In genomic region chr1:163083690-163084089, GRCh38 we compare ENCODE assay signal across 20 cellular contexts. TPM values are rescaled to one million over a fixed set of nuclear protein-coding genes. Genes with fewer than 3 reads are reported as not detected.
DNase-seq lines count a peak whose midpoint lies in the region; ATAC-seq, FAIRE-seq and TF ChIP-seq lines count a peak whose summit lies in the region.
"Had no signal": no experiment of that assay in that cellular context is flagged by ENCODE, and none has a peak within 500 bp of the region (broad histone marks: within the 10 kb centered on the region; RNA-seq: fewer than 3 reads in every experiment).

No MANE protein-coding gene starts in this region.

- H3K27me3 Mint-ChIP-seq in astrocyte (ENCODE audit: low read depth, unreplicated experiment): no peaks in the 10 kb centered on the region
- no peaks in the 10 kb centered on the region for H3K27me3 Mint-ChIP-seq in stimulated activated memory B cell treated with anti-CD40 and anti-IgM and Interleukin-4, amounts not matched to agents 10 μg/mL and 1 μg/mL and 100 μg/mL, for 72 hours
- H3K27me3 Mint-ChIP-seq: activated naive CD4-positive, alpha-beta T cell treated with anti-CD3 and anti-CD28 coated beads, Interleukin-2, amount 50 U/mL, for 24 hours had no signal

- no peak for TF ChIP-seq POLR2A in IMR-90 (IDR thresholded peaks at IDR 0.05; ENCODE audit: low read depth, low read length)

- H2AK9ac ChIP-seq in IMR-90 (replicated peaks; ENCODE audit: low read depth, low read length, poor library complexity): no peak overlapping the region

- H4K8ac ChIP-seq in IMR-90 (ENCODE audit: low read depth in 2 of 2, low read length in 2 of 2): no peak overlapping the region

- H3K23ac ChIP-seq in IMR-90 (ENCODE audit: low read depth, low read length): no peak overlapping the region

- no peaks in the 10 kb centered on the region for H3K9me1 ChIP-seq in IMR-90 (ENCODE audit: insufficient read depth, low read length)

- no peak overlapping the region for H3K18ac ChIP-seq in IMR-90 (ENCODE audit: low read depth, low read length)

- FAIRE-seq in astrocyte (lab: Jason Lieb, UNC): peak; percentile 66
- FAIRE-seq: frontal cortex, GM12891 had no signal

- no peak overlapping the region; the same call in 1 of the 2 replicates for H4K5ac ChIP-seq in IMR-90 (ENCODE audit: low read depth, low read length)

- H2BK5ac ChIP-seq in IMR-90 (ENCODE audit: low read depth, low read length, poor library complexity, severe bottlenecking): no peak overlapping the region

- 0 out of 2 replicates have a peak overlapping the region, but pooled peaks have one; percentile 16 for H3K14ac ChIP-seq in IMR-90 (replicated peaks; ENCODE audit: low read depth, low read length)

- dilution Hi-C loops in IMR-90 (cut with HindIII; ENCODE audit: low sequenced_read_pairs, unreplicated experiment): no loop called here

- H2BK120ac ChIP-seq in IMR-90 (ENCODE audit: low read depth, low read length): no peak overlapping the region; the same call in 1 of the 2 replicates

- no peaks in the 10 kb centered on the region for H3K9me3 ChIP-seq in IMR-90 (ENCODE audit: control insufficient read depth, insufficient read depth, low read length)
- H3K9me3 ChIP-seq in astrocyte (ENCODE audit: insufficient read depth, low read depth, low read length): no peaks in the 10 kb centered on the region
- H3K9me3 ChIP-seq: SJSA1 had no signal

- DNase-seq in ACHN (peak; percentile 29), IMR-90 (peak; percentile 70), astrocyte (ENCODE audit: low read depth) (peak; percentile 64), iris pigment epithelial cell (ENCODE audit: low read depth) (peak; percentile 78), cerebellar nuclear complex (lab: John Stamatoyannopoulos, UW) (no peak)
- no peak for DNase-seq in activated naive CD4-positive, alpha-beta T cell treated with anti-CD3 and anti-CD28 coated beads, Interleukin-2, amount 50 U/mL, for 16 hours
- DNase-seq: activated CD4-positive, alpha-beta T cell treated with anti-CD3 and anti-CD28 coated beads, Interleukin-2, amount 50 U/mL, for 1 hour; CD4-positive, alpha-beta memory T cell; effector memory CD4-positive, alpha-beta T cell; GDM1; H7; NCI-H187 had no signal

- H3K9me3 Mint-ChIP-seq in astrocyte (ENCODE audit: unreplicated experiment): no peaks in the 10 kb centered on the region
- peaks cover 3% of the 10 kb centered on the region for H3K9me3 Mint-ChIP-seq in stimulated activated memory B cell treated with anti-CD40 and anti-IgM and Interleukin-4, amounts not matched to agents 10 μg/mL and 1 μg/mL and 100 μg/mL, for 72 hours
- H3K9me3 Mint-ChIP-seq: activated naive CD4-positive, alpha-beta T cell treated with anti-CD3 and anti-CD28 coated beads, Interleukin-2, amount 50 U/mL, for 24 hours; neural progenitor cell had no signal

- in situ Hi-C loops in ACHN (cut with HindIII; ENCODE audit: low pct_ligation_motif_present, low pct_unique_long_range_greater_than_20kb, low sequenced_read_pairs): no loop called here
- in situ Hi-C loops in IMR-90 (cut with MboI; ENCODE audit: low sequenced_read_pairs): no loop called here

- no peaks in the 10 kb centered on the region for H3K36me3 Mint-ChIP-seq in astrocyte (ENCODE audit: low read depth, unreplicated experiment)
- no peaks in the 10 kb centered on the region for H3K36me3 Mint-ChIP-seq in stimulated activated memory B cell treated with anti-CD40 and anti-IgM and Interleukin-4, amounts not matched to agents 10 μg/mL and 1 μg/mL and 100 μg/mL, for 72 hours
- H3K36me3 Mint-ChIP-seq: activated naive CD4-positive, alpha-beta T cell treated with anti-CD3 and anti-CD28 coated beads, Interleukin-2, amount 50 U/mL, for 24 hours; CD4-positive, alpha-beta memory T cell; neural progenitor cell had no signal

- WGBS in IMR-90 (ENCODE audit: extremely low coverage in 2 of 2, insufficient read length in 1 of 2), 2 experiments: no CpG with 5 or more reads among the region's 1 CpG

- H3K27ac ChIP-seq in IMR-90 (ENCODE audit: insufficient read depth, low read length) (no peak overlapping the region), astrocyte (ENCODE audit: low read depth, low read length) (peak overlapping the region; percentile 52)
- H3K27ac ChIP-seq: neural progenitor cell, SJSA1 had no signal

- no peak overlapping the region for H3K9ac ChIP-seq in IMR-90 (ENCODE audit: low read depth, low read length)
- peak overlapping the region; percentile 1 for H3K9ac ChIP-seq in astrocyte (ENCODE audit: low read length)
- H3K9ac ChIP-seq: neural progenitor cell had no signal

- no peak overlapping the region; the same call in 1 of the 2 replicates for H2BK20ac ChIP-seq in IMR-90 (ENCODE audit: low read depth, low read length)

- H3K36me3 ChIP-seq in IMR-90 (ENCODE audit: control insufficient read depth, insufficient read depth, low read length): no peaks in the 10 kb centered on the region
- no peaks in the 10 kb centered on the region for H3K36me3 ChIP-seq in astrocyte (ENCODE audit: insufficient read depth, low read length)
- H3K36me3 ChIP-seq: neural progenitor cell, SJSA1 had no signal

- H2AFZ ChIP-seq in IMR-90 (replicated peaks; ENCODE audit: low read length, poor library complexity) (no peak overlapping the region), astrocyte (ENCODE audit: low read depth, low read length) (no peak overlapping the region)
- H2AFZ ChIP-seq: neural progenitor cell had no signal

- ATAC-seq in IMR-90 (ENCODE audit: low read depth): no peak
- no peak for ATAC-seq in HG03025 (IDR thresholded peaks at IDR 0.05; ENCODE audit: low FRiP score, unreplicated experiment)
- ATAC-seq in stimulated activated memory B cell treated with anti-CD40 and anti-IgM and Interleukin-4, amounts not matched to agents 10 μg/mL and 1 μg/mL and 100 μg/mL, for 72 hours: no peak

- POLR2A ChIA-PET in IMR-90 (lab: Charles Lee; ENCODE audit: unreplicated experiment): no interaction called here

- H4K91ac ChIP-seq in IMR-90 (ENCODE audit: insufficient read depth, low read depth, low read length): no peak overlapping the region

- TF ChIP-seq CTCF in IMR-90 (conservative IDR thresholded peaks at IDR 0.05; ENCODE audit: low read depth, low read length) (no peak), astrocyte (IDR thresholded peaks at IDR 0.05; ENCODE audit: insufficient read depth, low read depth, low read length) (no peak)

- no peak overlapping the region for H3K56ac ChIP-seq in IMR-90 (ENCODE audit: extremely low read depth, insufficient read depth, low read length)

- TF ChIP-seq RAD21 in IMR-90 (IDR thresholded peaks at IDR 0.05; ENCODE audit: low read length): no peak

- intact Hi-C loops in IMR-90 (cut with micrococcal nuclease): no loop called here

- no peak overlapping the region for H3K4me3 Mint-ChIP-seq in astrocyte (ENCODE audit: unreplicated experiment)
- no peak overlapping the region for H3K4me3 Mint-ChIP-seq in stimulated activated memory B cell treated with anti-CD40 and anti-IgM and Interleukin-4, amounts not matched to agents 10 μg/mL and 1 μg/mL and 100 μg/mL, for 72 hours
- H3K4me3 Mint-ChIP-seq: activated naive CD4-positive, alpha-beta T cell treated with anti-CD3 and anti-CD28 coated beads, Interleukin-2, amount 50 U/mL, for 24 hours; CD4-positive, alpha-beta memory T cell; neural progenitor cell had no signal

- no peak overlapping the region for H2BK15ac ChIP-seq in IMR-90 (ENCODE audit: low read depth, low read length)

- peaks cover 3% of the 10 kb centered on the region; the same call in 1 of the 2 replicates for H3K4me1 ChIP-seq in IMR-90 (ENCODE audit: control insufficient read depth, insufficient read depth, low read length)
- H3K4me1 ChIP-seq in astrocyte (ENCODE audit: insufficient read depth, low read length): peaks cover 27% of the 10 kb centered on the region
- H3K4me1 ChIP-seq: neural progenitor cell had no signal

- H3K27me3 ChIP-seq in IMR-90 (ENCODE audit: control insufficient read depth, insufficient read depth, low read length): no peaks in the 10 kb centered on the region
- no peaks in the 10 kb centered on the region for H3K27me3 ChIP-seq in astrocyte (ENCODE audit: insufficient read depth, low read length)
- H3K27me3 ChIP-seq: neural progenitor cell, SJSA1 had no signal

- H3K79me2 ChIP-seq in astrocyte (ENCODE audit: insufficient read depth, low read length): no peaks in the 10 kb centered on the region

- no peak overlapping the region for H2AK5ac ChIP-seq in IMR-90 (ENCODE audit: low read depth, low read length)

- no peaks in the 10 kb centered on the region for H4K20me1 ChIP-seq in IMR-90 (ENCODE audit: insufficient read depth, low read length)
- no peaks in the 10 kb centered on the region for H4K20me1 ChIP-seq in astrocyte (ENCODE audit: insufficient read depth, low read length)

- H3K4me1 Mint-ChIP-seq in astrocyte (ENCODE audit: low read depth, unreplicated experiment): peaks cover 10% of the 10 kb centered on the region
- no peaks in the 10 kb centered on the region for H3K4me1 Mint-ChIP-seq in stimulated activated memory B cell treated with anti-CD40 and anti-IgM and Interleukin-4, amounts not matched to agents 10 μg/mL and 1 μg/mL and 100 μg/mL, for 72 hours
- H3K4me1 Mint-ChIP-seq: activated naive CD4-positive, alpha-beta T cell treated with anti-CD3 and anti-CD28 coated beads, Interleukin-2, amount 50 U/mL, for 24 hours; CD4-positive, alpha-beta memory T cell; neural progenitor cell had no signal

- BruUV-seq in IMR-90 (replicated peaks; lab: Mats Ljungman, UMichigan): no TSS peak

- no peak overlapping the region for H3K27ac Mint-ChIP-seq in astrocyte (ENCODE audit: unreplicated experiment)
- H3K27ac Mint-ChIP-seq in stimulated activated memory B cell treated with anti-CD40 and anti-IgM and Interleukin-4, amounts not matched to agents 10 μg/mL and 1 μg/mL and 100 μg/mL, for 72 hours: no peak overlapping the region
- H3K27ac Mint-ChIP-seq: activated naive CD4-positive, alpha-beta T cell treated with anti-CD3 and anti-CD28 coated beads, Interleukin-2, amount 50 U/mL, for 24 hours; CD4-positive, alpha-beta memory T cell; neural progenitor cell had no signal

- H3K4me3 ChIP-seq in IMR-90 (ENCODE audit: insufficient read depth, low read depth, low read length) (no peak overlapping the region), astrocyte (ENCODE audit: insufficient read depth, low read depth, low read length) (no peak overlapping the region)
- H3K4me3 ChIP-seq: neural progenitor cell, SJSA1 had no signal

- H3K79me1 ChIP-seq in IMR-90 (ENCODE audit: low read depth in 1 of 2, low read length in 2 of 2): no peaks in the 10 kb centered on the region

- H3K4me2 ChIP-seq in IMR-90 (ENCODE audit: low read depth, low read length) (no peak overlapping the region; the same call in 1 of the 2 replicates), astrocyte (ENCODE audit: low read length) (peak overlapping the region; percentile 38)
- H3K4me2 ChIP-seq: neural progenitor cell had no signal

- CTCF ChIA-PET in IMR-90 (lab: Yijun Ruan, JAX): no interaction called here

- no peak overlapping the region for H3K4ac ChIP-seq in IMR-90 (ENCODE audit: low read depth, low read length)

RNA-seq across cellular contexts. Expression of gene RGS4, which starts 14.5 kb away (rescaled TPM):
- total RNA-seq in IMR-90 (2012; rRNA removed) (538 and 635 TPM in 2 replicates), astrocyte (16.2 and 23.8 TPM in 2 replicates)
- polyA plus RNA-seq in IMR-90 (2012; rRNA removed): 201 and 202 TPM in 2 replicates
- 33.4 and 56.3 TPM in 2 replicates for polyA plus RNA-seq in IMR-90 (2012; cell fraction: cytosol; rRNA removed)
- 19.5 and 85.3 TPM in 2 replicates for polyA plus RNA-seq in IMR-90 (2012; cell fraction: nucleus; rRNA removed; ENCODE audit: low replicate concordance)
- total RNA-seq: CD4-positive, alpha-beta memory T cell; NCI-H460 had no signal
- polyA plus RNA-seq: CD4-positive, alpha-beta memory T cell had no signal

Comparison
In these comparisons a context has a peak if more than half of its experiments do, and no peak if none do; other contexts are left out.
1. DNase-seq: peak in ACHN (single experiment), IMR-90 (single experiment), astrocyte (single experiment) and iris pigment epithelial cell (single experiment); none in activated naive CD4-positive, alpha-beta T cell treated with anti-CD3 and anti-CD28 coated beads, Interleukin-2, amount 50 U/mL, for 16 hours (single experiment) and cerebellar nuclear complex (0 of 2).
2. RNA of gene RGS4, which starts 14.5 kb away (total RNA-seq): 538 to 635 TPM in IMR-90; 16.2 to 23.8 TPM in astrocyte; every median in the first group is over 10 times any median in the second.